ENCODE assay signal across 11 cellular contexts in genomic region chr14:98906123-98906995, GRCh38.
DNase-seq lines count a peak whose midpoint lies in the region; ATAC-seq, FAIRE-seq and TF ChIP-seq lines count a peak whose summit lies in the region.
"Had no signal": no experiment of that assay in that cellular context is flagged by ENCODE, and none has a peak within 500 bp of the region (broad histone marks: within the 10 kb centered on the region; RNA-seq: fewer than 3 reads in every experiment).

No MANE protein-coding gene starts in this region.

- ATAC-seq in A549 (peak; percentile 71 to 81), GM18511 (IDR thresholded peaks at IDR 0.05; ENCODE audit: unreplicated experiment) (no peak)

- H3K36me3 ChIP-seq in mammary epithelial cell (ENCODE audit: insufficient read depth, low read length): no peaks in the 10 kb centered on the region
- H3K36me3 ChIP-seq: left ventricle myocardium inferior, uterus had no signal

- H3K9ac ChIP-seq in mammary epithelial cell (ENCODE audit: insufficient read depth, low read length): peak overlapping the region; percentile 33

- 9% methylated on average over 17 of the region's 17 CpGs for WGBS in A549 (ENCODE audit: missing lambda C conversion rate)
- 0% methylated on average over 17 of the region's 17 CpGs for WGBS in mammary epithelial cell (ENCODE audit: low coverage, missing lambda C conversion rate)

- peaks cover 73% of the 10 kb centered on the region for H3K4me1 ChIP-seq in A549
- peaks cover 72% of the 10 kb centered on the region for H3K4me1 ChIP-seq in mammary epithelial cell (ENCODE audit: insufficient read depth, low read length)
- H3K4me1 ChIP-seq: left ventricle myocardium inferior, uterus had no signal

- dilution Hi-C loops in mammary epithelial cell (cut with HindIII; ENCODE audit: low sequenced_read_pairs): no loop called here

- H3K9me3 ChIP-seq in A549 (no peaks in the 10 kb centered on the region), mammary epithelial cell (replicated peaks; ENCODE audit: insufficient read depth, low read length) (no peaks in the 10 kb centered on the region)
- H3K9me3 ChIP-seq: left ventricle myocardium inferior, uterus had no signal

- peak; percentile 12 to 55 for TF ChIP-seq RAD21 in A549 (conservative IDR thresholded peaks at IDR 0.05 in 1 of 2, IDR thresholded peaks at IDR 0.05 in 1 of 2)

- BruUV-seq in mammary epithelial cell (replicated peaks; lab: Mats Ljungman, UMichigan): no TSS peak

- no peak overlapping the region for H3K4me3 ChIP-seq in A549
- no peak overlapping the region for H3K4me3 ChIP-seq in mammary epithelial cell (replicated peaks in 1 of 3; ENCODE audit: insufficient read depth in 1 of 3, low read depth in 2 of 3, low read length in 3 of 3)
- H3K4me3 ChIP-seq: left ventricle myocardium inferior, uterus had no signal

- POLR2A ChIA-PET in A549 (lab: Yijun Ruan, JAX): no interaction called here

- no peak for FAIRE-seq in A549 (lab: Jason Lieb, UNC)
- FAIRE-seq: H54 had no signal

- H3K4me2 ChIP-seq in A549: peak overlapping the region; percentile 72
- H3K4me2 ChIP-seq in mammary epithelial cell (ENCODE audit: insufficient read depth, low read depth, low read length): peak overlapping the region; percentile 57

- no peak for TF ChIP-seq POLR2A in A549 (IDR thresholded peaks at IDR 0.05; ENCODE audit: low read length)

- no peaks in the 10 kb centered on the region for H4K20me1 ChIP-seq in mammary epithelial cell (ENCODE audit: insufficient read depth, low read length)

- CTCF ChIA-PET in A549 (lab: Yijun Ruan, JAX) (interaction anchor here (0.6 to 1.5 kb wide), 4 partner anchors 14 to 1885 kb away, joined by 3 to 4 read pairs (median 4); no protein-coding TSS in a partner anchor), mammary epithelial cell (lab: Charles Lee; ENCODE audit: low non-redundant PET) (no interaction called here)

- no peaks in the 10 kb centered on the region for H3K79me2 ChIP-seq in mammary epithelial cell (ENCODE audit: insufficient read depth, low read length)

- intact Hi-C loops in mammary epithelial cell (cut with micrococcal nuclease): loop anchor here (1.0 to 10.0 kb wide), 6 partner anchors 46 to 402 kb away; partner anchors contain the start of gene BCL11B

- H3K27me3 ChIP-seq in mammary epithelial cell (ENCODE audit: insufficient read depth, low read length): no peaks in the 10 kb centered on the region
- H3K27me3 ChIP-seq: uterus had no signal

- DNase-seq in A549 (ENCODE audit: low read depth in 1 of 2, low spot score in 1 of 2): peak; percentile 71 to 77
- DNase-seq in LoVo (ENCODE audit: low spot score): peak; percentile 83
- DNase-seq in mammary epithelial cell: peak; percentile 93
- peak; percentile 61 for DNase-seq in mucosa of gallbladder (ENCODE audit: low spot score)
- no peak for DNase-seq in midbrain (lab: John Stamatoyannopoulos, UW)
- DNase-seq in activated naive CD4-positive, alpha-beta T cell treated with Interleukin-2 at 50 U/mL for 16 hours: no peak
- DNase-seq in EL: no peak
- DNase-seq: left ventricle myocardium inferior, uterus had no signal

- TF ChIP-seq CTCF in A549 (IDR thresholded peaks at IDR 0.05) (no peak), mammary epithelial cell (conservative IDR thresholded peaks at IDR 0.05 in 1 of 2, IDR thresholded peaks at IDR 0.05 in 1 of 2; ENCODE audit: extremely low read depth in 1 of 2, insufficient read depth in 1 of 2, low read depth in 1 of 2, low read length in 2 of 2) (no peak)

- in situ Hi-C loops in mammary epithelial cell (cut with MboI; ENCODE audit: low sequenced_read_pairs in 2 of 2): no loop called here

- H3K27ac ChIP-seq in A549 (peak overlapping the region; percentile 75 to 84), mammary epithelial cell (ENCODE audit: insufficient read depth, low read depth, low read length) (peak overlapping the region; percentile 68)
- H3K27ac ChIP-seq: left ventricle myocardium inferior, uterus had no signal

- TF ChIP-seq EP300 in A549 (IDR thresholded peaks at IDR 0.05): peak in 1 of 2 experiments; percentile 32; a peak in 1 of 5 replicates

- peak overlapping the region; percentile 37 for H2AFZ ChIP-seq in mammary epithelial cell (ENCODE audit: low read depth, low read length)

TF ChIP-seq in A549, 52 proteins besides CTCF, POLR2A, EP300 and RAD21:
- TF ChIP-seq CEBPB (IDR thresholded peaks at IDR 0.05) (peak in 1 of 2 experiments; percentile 44; a peak in 1 of 4 replicates), ESRRA (IDR thresholded peaks at IDR 0.05; ENCODE audit: borderline replicate concordance, low read length) (no peak), JUNB (IDR thresholded peaks at IDR 0.05) (peak; percentile 38), MAX (IDR thresholded peaks at IDR 0.05) (peak; percentile 49; the same call in 1 of the 2 replicates), BCL3 (IDR thresholded peaks at IDR 0.05) (peak; percentile 49; the same call in 1 of the 3 replicates), SMC3 (IDR thresholded peaks at IDR 0.05) (peak; percentile 22; the same call in 1 of the 3 replicates), JUN (IDR thresholded peaks at IDR 0.05) (peak in 1 of 2 experiments; percentile 54; a peak in 2 of 5 replicates), EHMT2 (IDR thresholded peaks at IDR 0.05; ENCODE audit: low read depth) (no peak), GATA3 (IDR thresholded peaks at IDR 0.05; ENCODE audit: borderline replicate concordance) (peak; percentile 57; the same call in 1 of the 2 replicates), RCOR1 (IDR thresholded peaks at IDR 0.05; ENCODE audit: low read depth, low read length) (no peak)

Comparison
In these comparisons a context has a peak if more than half of its experiments do, and no peak if none do; other contexts are left out.
1. DNase-seq: peak in A549 (2 of 2), LoVo (single experiment), mammary epithelial cell (single experiment) and mucosa of gallbladder (single experiment); none in midbrain (single experiment), activated naive CD4-positive, alpha-beta T cell treated with Interleukin-2 at 50 U/mL for 16 hours (single experiment) and EL (single experiment).